ENCODE assay signal across 1 cellular context in genomic region chr14:88621090-88621489, GRCh38.
TF ChIP-seq lines count a peak whose summit lies in the region.

No MANE protein-coding gene starts in this region.

TF ChIP-seq in IMR-90, 13 proteins besides CTCF, POLR2A, EP300 and RAD21:
- no peak for TF ChIP-seq NFE2L2 (IDR thresholded peaks at IDR 0.05; ENCODE audit: low read depth, low read length)
- TF ChIP-seq ELK1 (IDR thresholded peaks at IDR 0.05; ENCODE audit: borderline replicate concordance, low read depth, low read length) = no peak
- no peak for TF ChIP-seq MXI1 (IDR thresholded peaks at IDR 0.05; ENCODE audit: borderline replicate concordance, low read depth, low read length)
- TF ChIP-seq RFX5 (IDR thresholded peaks at IDR 0.05; ENCODE audit: low read depth, low read length) = no peak
- no peak for TF ChIP-seq FOS (IDR thresholded peaks at IDR 0.05; ENCODE audit: low read depth, low read length)
- no peak for TF ChIP-seq MAFK (IDR thresholded peaks at IDR 0.05; ENCODE audit: low read depth, low read length)
- TF ChIP-seq BHLHE40 (IDR thresholded peaks at IDR 0.05; ENCODE audit: low read depth, low read length) = no peak
- no peak for TF ChIP-seq USF2 (IDR thresholded peaks at IDR 0.05; ENCODE audit: low read depth, low read length)
